ENCODE assay signal across 1 cellular context in the genomic region with DNA sequence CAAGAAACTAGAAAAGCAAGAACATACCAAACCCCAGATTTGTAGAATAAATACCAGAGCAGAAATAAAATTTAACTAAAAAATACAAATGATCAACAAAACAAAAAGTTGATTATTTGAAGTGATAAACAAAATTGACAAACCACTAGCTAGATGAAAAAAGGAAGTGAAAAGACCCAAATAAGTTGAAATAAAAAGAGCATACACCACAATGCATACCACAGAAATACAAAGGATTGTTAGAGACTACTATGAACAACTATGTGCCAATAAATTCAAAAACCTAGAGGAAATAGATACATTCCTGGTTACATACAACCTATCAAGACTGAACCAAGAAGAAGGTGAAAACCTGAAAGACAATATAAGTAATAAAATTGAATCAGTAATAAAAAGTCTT.
TF ChIP-seq lines count a peak whose summit lies in the region.

No MANE protein-coding gene starts in this region.

TF ChIP-seq in GM23338, 12 proteins besides CTCF, POLR2A, EP300 and RAD21 (continued from another document):
- TF ChIP-seq, protein P1, sequence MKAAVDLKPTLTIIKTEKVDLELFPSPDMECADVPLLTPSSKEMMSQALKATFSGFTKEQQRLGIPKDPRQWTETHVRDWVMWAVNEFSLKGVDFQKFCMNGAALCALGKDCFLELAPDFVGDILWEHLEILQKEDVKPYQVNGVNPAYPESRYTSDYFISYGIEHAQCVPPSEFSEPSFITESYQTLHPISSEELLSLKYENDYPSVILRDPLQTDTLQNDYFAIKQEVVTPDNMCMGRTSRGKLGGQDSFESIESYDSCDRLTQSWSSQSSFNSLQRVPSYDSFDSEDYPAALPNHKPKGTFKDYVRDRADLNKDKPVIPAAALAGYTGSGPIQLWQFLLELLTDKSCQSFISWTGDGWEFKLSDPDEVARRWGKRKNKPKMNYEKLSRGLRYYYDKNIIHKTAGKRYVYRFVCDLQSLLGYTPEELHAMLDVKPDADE (IDR thresholded peaks at IDR 0.05) = no peak
- TF ChIP-seq POLR2AphosphoS5 (IDR thresholded peaks at IDR 0.05; ENCODE audit: low read depth) = no peak
